Comparison of ENCODE assay signal across 15 cellular contexts in genomic region chr16:9597967-9598730, GRCh38.
DNase-seq lines count a peak whose midpoint lies in the region; ATAC-seq and TF ChIP-seq lines count a peak whose summit lies in the region.
"Had no signal": no experiment of that assay in that cellular context is flagged by ENCODE, and none has a peak within 500 bp of the region (broad histone marks: within the 10 kb centered on the region; RNA-seq: fewer than 3 reads in every experiment).

No MANE protein-coding gene starts in this region.

- H3K36me3 Mint-ChIP-seq in brain (no peaks in the 10 kb centered on the region), progenitor cell of endocrine pancreas (ENCODE audit: insufficient read depth) (no peaks in the 10 kb centered on the region)

- DNase-seq in C1 segment of cervical spinal cord (lab: John Stamatoyannopoulos, UW) (peak in 10 of 14 donors; percentile 3 to 50 (median 22)), hippocampal formation (lab: John Stamatoyannopoulos, UW) (peak; percentile 40 to 89), occipital lobe (lab: John Stamatoyannopoulos, UW) (peak; percentile 7), progenitor cell of endocrine pancreas (ENCODE audit: low spot score, unreplicated experiment) (no peak)
- DNase-seq in effector CD8-positive, alpha-beta T cell (lab: John Stamatoyannopoulos, UW) = no peak
- DNase-seq in activated CD8-positive, alpha-beta memory T cell treated with anti-CD3 and anti-CD28 coated beads, Interleukin-2, amount 50 U/mL, for 4 hours = no peak
- DNase-seq: 8988T, GF-D8, NCI-H1436, NCI-H510A treated with DMSO at 0.1 percent for 48 hours, NCI-H82, Right ventricle myocardium superior had no signal

- H3K4me3 Mint-ChIP-seq in brain (no peak overlapping the region), progenitor cell of endocrine pancreas (ENCODE audit: low read depth) (no peak overlapping the region)
- H3K4me3 Mint-ChIP-seq: GM23338 had no signal

- ATAC-seq in HG03342 (IDR thresholded peaks at IDR 0.05; ENCODE audit: unreplicated experiment) = no peak
- ATAC-seq: GM23338 had no signal

- TF ChIP-seq CTCF in brain (conservative IDR thresholded peaks at IDR 0.05) (no peak), progenitor cell of endocrine pancreas (IDR thresholded peaks at IDR 0.05; ENCODE audit: unreplicated experiment) (no peak)

- H3K9me3 Mint-ChIP-seq in brain (no peaks in the 10 kb centered on the region), progenitor cell of endocrine pancreas (ENCODE audit: low read depth) (no peaks in the 10 kb centered on the region)
- H3K9me3 Mint-ChIP-seq: GM23338 had no signal

- H3K27ac Mint-ChIP-seq in brain (peak overlapping the region in 3 of 5 experiments; percentile 48 to 83 (median 57)), progenitor cell of endocrine pancreas (no peak overlapping the region)
- H3K27ac Mint-ChIP-seq: GM23338 had no signal

- H3K27me3 Mint-ChIP-seq in brain (no peaks in the 10 kb centered on the region), progenitor cell of endocrine pancreas (peaks cover 3% of the 10 kb centered on the region)

- H3K4me1 Mint-ChIP-seq in brain (peaks cover 24% of the 10 kb centered on the region), progenitor cell of endocrine pancreas (ENCODE audit: low read depth) (no peaks in the 10 kb centered on the region)
- H3K4me1 Mint-ChIP-seq: GM23338 had no signal

Comparison
In these comparisons a context has a peak if more than half of its experiments do, and no peak if none do; other contexts are left out.
1. DNase-seq: peak in C1 segment of cervical spinal cord (10 of 14), hippocampal formation (2 of 2) and occipital lobe (single experiment); none in effector CD8-positive, alpha-beta T cell (single experiment), progenitor cell of endocrine pancreas (single experiment) and activated CD8-positive, alpha-beta memory T cell treated with anti-CD3 and anti-CD28 coated beads, Interleukin-2, amount 50 U/mL, for 4 hours (single experiment).